ENCODE assay signal across 1 cellular context in genomic region chr12:110816248-110816647, GRCh38.
TF ChIP-seq lines count a peak whose summit lies in the region.

No MANE protein-coding gene starts in this region.

TF ChIP-seq in K562, 482 proteins besides CTCF, POLR2A, EP300 and RAD21:
- TF ChIP-seq, protein P1, sequence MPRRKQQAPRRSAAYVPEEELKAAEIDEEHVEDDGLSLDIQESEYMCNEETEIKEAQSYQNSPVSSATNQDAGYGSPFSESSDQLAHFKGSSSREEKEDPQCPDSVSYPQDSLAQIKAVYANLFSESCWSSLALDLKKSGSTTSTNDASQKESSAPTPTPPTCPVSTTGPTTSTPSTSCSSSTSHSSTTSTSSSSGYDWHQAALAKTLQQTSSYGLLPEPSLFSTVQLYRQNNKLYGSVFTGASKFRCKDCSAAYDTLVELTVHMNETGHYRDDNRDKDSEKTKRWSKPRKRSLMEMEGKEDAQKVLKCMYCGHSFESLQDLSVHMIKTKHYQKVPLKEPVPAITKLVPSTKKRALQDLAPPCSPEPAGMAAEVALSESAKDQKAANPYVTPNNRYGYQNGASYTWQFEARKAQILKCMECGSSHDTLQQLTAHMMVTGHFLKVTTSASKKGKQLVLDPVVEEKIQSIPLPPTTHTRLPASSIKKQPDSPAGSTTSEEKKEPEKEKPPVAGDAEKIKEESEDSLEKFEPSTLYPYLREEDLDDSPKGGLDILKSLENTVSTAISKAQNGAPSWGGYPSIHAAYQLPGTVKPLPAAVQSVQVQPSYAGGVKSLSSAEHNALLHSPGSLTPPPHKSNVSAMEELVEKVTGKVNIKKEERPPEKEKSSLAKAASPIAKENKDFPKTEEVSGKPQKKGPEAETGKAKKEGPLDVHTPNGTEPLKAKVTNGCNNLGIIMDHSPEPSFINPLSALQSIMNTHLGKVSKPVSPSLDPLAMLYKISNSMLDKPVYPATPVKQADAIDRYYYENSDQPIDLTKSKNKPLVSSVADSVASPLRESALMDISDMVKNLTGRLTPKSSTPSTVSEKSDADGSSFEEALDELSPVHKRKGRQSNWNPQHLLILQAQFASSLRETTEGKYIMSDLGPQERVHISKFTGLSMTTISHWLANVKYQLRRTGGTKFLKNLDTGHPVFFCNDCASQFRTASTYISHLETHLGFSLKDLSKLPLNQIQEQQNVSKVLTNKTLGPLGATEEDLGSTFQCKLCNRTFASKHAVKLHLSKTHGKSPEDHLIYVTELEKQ (CRISPR knock-in tag; IDR thresholded peaks at IDR 0.05) = no peak
- TF ChIP-seq, protein P2, sequence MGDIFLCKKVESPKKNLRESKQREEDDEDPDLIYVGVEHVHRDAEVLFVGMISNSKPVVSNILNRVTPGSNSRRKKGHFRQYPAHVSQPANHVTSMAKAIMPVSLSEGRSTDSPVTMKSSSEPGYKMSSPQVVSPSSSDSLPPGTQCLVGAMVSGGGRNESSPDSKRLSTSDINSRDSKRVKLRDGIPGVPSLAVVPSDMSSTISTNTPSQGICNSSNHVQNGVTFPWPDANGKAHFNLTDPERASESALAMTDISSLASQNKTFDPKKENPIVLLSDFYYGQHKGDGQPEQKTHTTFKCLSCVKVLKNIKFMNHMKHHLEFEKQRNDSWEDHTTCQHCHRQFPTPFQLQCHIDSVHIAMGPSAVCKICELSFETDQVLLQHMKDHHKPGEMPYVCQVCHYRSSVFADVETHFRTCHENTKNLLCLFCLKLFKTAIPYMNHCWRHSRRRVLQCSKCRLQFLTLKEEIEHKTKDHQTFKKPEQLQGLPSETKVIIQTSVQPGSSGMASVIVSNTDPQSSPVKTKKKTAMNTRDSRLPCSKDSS (IDR thresholded peaks at IDR 0.05; ENCODE audit: low read depth, partially characterized antibody) = no peak
- TF ChIP-seq MLLT1 (IDR thresholded peaks at IDR 0.05) (no peak), NFIC (IDR thresholded peaks at IDR 0.05) (0 out of 2 replicates have a peak, but pooled peaks have one; percentile 7), FOXM1 (IDR thresholded peaks at IDR 0.05; ENCODE audit: low read depth) (no peak), FOXM1 (CRISPR knock-in tag; IDR thresholded peaks at IDR 0.05; ENCODE audit: low read depth) (no peak), GATA2 (CRISPR knock-in tag; IDR thresholded peaks at IDR 0.05) (no peak), ZKSCAN8 (CRISPR knock-in tag; IDR thresholded peaks at IDR 0.05) (no peak), CREB3 (tag; conservative IDR thresholded peaks at IDR 0.05; ENCODE audit: low read depth) (no peak), ZNF41 (CRISPR knock-in tag; conservative IDR thresholded peaks at IDR 0.05) (no peak), DDX20 (tag; IDR thresholded peaks at IDR 0.05; ENCODE audit: low read depth) (no peak), ZKSCAN1 (IDR thresholded peaks at IDR 0.05; ENCODE audit: low read depth, low read length) (peak; percentile 63; the same call in 1 of the 2 replicates), BHLHE40 (IDR thresholded peaks at IDR 0.05; ENCODE audit: low read length) (no peak), FOXJ3 (CRISPR knock-in tag; IDR thresholded peaks at IDR 0.05) (no peak), JUNB (CRISPR knock-in tag; conservative IDR thresholded peaks at IDR 0.05) (no peak)
